ENCODE assay signal across 8 cellular contexts in genomic region chr19:50025794-50026549, GRCh38. TPM values are rescaled to one million over a fixed set of nuclear protein-coding genes. Genes with fewer than 3 reads are reported as not detected.
DNase-seq lines count a peak whose midpoint lies in the region; ATAC-seq and TF ChIP-seq lines count a peak whose summit lies in the region.

ZNF473 (plus strand) TSS chr19:50026005; CDS start chr19:50031083, 5,078 bp downstream.

- H3K9me3 ChIP-seq in DND-41 (ENCODE audit: insufficient read depth, low read length, severe bottlenecking) = no peaks in the 10 kb centered on the region

- H3K36me3 ChIP-seq in DND-41 (ENCODE audit: insufficient read depth, low read length) = peaks cover 25% of the 10 kb centered on the region

- H3K27me3 ChIP-seq in DND-41 (ENCODE audit: insufficient read depth, low read length, poor library complexity) = no peaks in the 10 kb centered on the region
- H3K27me3 ChIP-seq in foreskin keratinocyte = no peaks in the 10 kb centered on the region

- H3K4me1 ChIP-seq in DND-41 (ENCODE audit: insufficient read depth, low read length) (peaks cover 44% of the 10 kb centered on the region), foreskin keratinocyte (peaks cover 6% of the 10 kb centered on the region)

- H3K27ac ChIP-seq in DND-41 (ENCODE audit: low read length) (peak within 1 kb of the TSS; percentile 95), foreskin keratinocyte (peak within 1 kb of the TSS; percentile 88), temporal lobe (ENCODE audit: low read depth, low read length) (peak within 1 kb of the TSS; percentile 47)

- peak within 1 kb of the TSS; percentile 82 for H3K9ac ChIP-seq in DND-41 (ENCODE audit: low read depth, low read length)

- peak; percentile 82 for ATAC-seq in DND-41 (ENCODE audit: insufficient read depth, low read depth)
- peak; percentile 58 for ATAC-seq in GM21619 (IDR thresholded peaks at IDR 0.05; ENCODE audit: unreplicated experiment)
- ATAC-seq in foreskin keratinocyte = peak; percentile 78

- peak within 1 kb of the TSS; percentile 75 to 92 for H3K4me3 ChIP-seq in DND-41 (ENCODE audit: low read depth in 1 of 2, low read length in 2 of 2)
- H3K4me3 ChIP-seq in Jurkat, Clone E6-1 (ENCODE audit: low read length) = peak within 1 kb of the TSS; percentile 94

- peak; percentile 95 for DNase-seq in DND-41
- DNase-seq in Jurkat, Clone E6-1 (ENCODE audit: low read depth, low spot score) = no peak
- peak; percentile 97 for DNase-seq in SHP77 treated with DMSO at 0.1 percent for 48 hours (lab: John Stamatoyannopoulos, UW)
- DNase-seq in activated gamma-delta T cell (lab: John Stamatoyannopoulos, UW) = peak; percentile 83
- DNase-seq in foreskin keratinocyte = no peak
- peak; percentile 73 to 99 (median 94) for DNase-seq in nucleus accumbens (lab: John Stamatoyannopoulos, UW)

- H3K79me2 ChIP-seq in DND-41 (ENCODE audit: insufficient read depth, low read length) = peaks cover 90% of the 10 kb centered on the region

- H4K20me1 ChIP-seq in DND-41 (ENCODE audit: insufficient read depth, low read length) = peaks cover 48% of the 10 kb centered on the region

- peak within 1 kb of the TSS; percentile 86 for H3K4me2 ChIP-seq in DND-41 (ENCODE audit: insufficient read depth, low read length)

- TF ChIP-seq CTCF in DND-41 (IDR thresholded peaks at IDR 0.05; ENCODE audit: borderline replicate concordance, extremely low read depth, low read length, poor library complexity, severe bottlenecking) = no peak
- no peak for TF ChIP-seq CTCF in foreskin keratinocyte (conservative IDR thresholded peaks at IDR 0.05)

- peak within 1 kb of the TSS; percentile 94 for H2AFZ ChIP-seq in DND-41 (ENCODE audit: low read depth, low read length)

RNA-seq across cellular contexts. Expression of gene ZNF473, which starts in this region (rescaled TPM):
- polyA plus RNA-seq in Jurkat, Clone E6-1 (2012; ENCODE audit: insufficient read depth, insufficient read length) = 20.5 TPM
- total RNA-seq in foreskin keratinocyte (8.8 and 9.1 TPM in 2 replicates), temporal lobe (9.1 TPM)
- polyA plus RNA-seq in foreskin keratinocyte = 2.4 and 3.3 TPM in 2 replicates

Comparison
In these comparisons a context has a peak if more than half of its experiments do, and no peak if none do; other contexts are left out.
1. DNase-seq: peak in DND-41 (single experiment), SHP77 treated with DMSO at 0.1 percent for 48 hours (single experiment), activated gamma-delta T cell (single experiment) and nucleus accumbens (56 of 56); none in Jurkat, Clone E6-1 (single experiment) and foreskin keratinocyte (0 of 2).
2. Peak in every context shown above with its lines, with median percentiles within 50 percentile points of each other: ATAC-seq and H3K27ac ChIP-seq.